ENCODE assay signal across 1 cellular context in genomic region chr18:6363216-6363615, GRCh38.
TF ChIP-seq lines count a peak whose summit lies in the region.

No MANE protein-coding gene starts in this region.

TF ChIP-seq in GM23338, 12 proteins besides CTCF, POLR2A, EP300 and RAD21 (continued from another document):
- TF ChIP-seq ZNF462 (CRISPR knock-in tag; IDR thresholded peaks at IDR 0.05) = no peak
- no peak for TF ChIP-seq ZNF331 (CRISPR knock-in tag; IDR thresholded peaks at IDR 0.05; ENCODE audit: low read depth)
- no peak for TF ChIP-seq JUNB (IDR thresholded peaks at IDR 0.05; ENCODE audit: unreplicated experiment)
- TF ChIP-seq EZH2phosphoT487 (IDR thresholded peaks at IDR 0.05; ENCODE audit: unreplicated experiment) = no peak
- TF ChIP-seq, protein P1, sequence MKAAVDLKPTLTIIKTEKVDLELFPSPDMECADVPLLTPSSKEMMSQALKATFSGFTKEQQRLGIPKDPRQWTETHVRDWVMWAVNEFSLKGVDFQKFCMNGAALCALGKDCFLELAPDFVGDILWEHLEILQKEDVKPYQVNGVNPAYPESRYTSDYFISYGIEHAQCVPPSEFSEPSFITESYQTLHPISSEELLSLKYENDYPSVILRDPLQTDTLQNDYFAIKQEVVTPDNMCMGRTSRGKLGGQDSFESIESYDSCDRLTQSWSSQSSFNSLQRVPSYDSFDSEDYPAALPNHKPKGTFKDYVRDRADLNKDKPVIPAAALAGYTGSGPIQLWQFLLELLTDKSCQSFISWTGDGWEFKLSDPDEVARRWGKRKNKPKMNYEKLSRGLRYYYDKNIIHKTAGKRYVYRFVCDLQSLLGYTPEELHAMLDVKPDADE (IDR thresholded peaks at IDR 0.05) = no peak
- TF ChIP-seq ZNF114 (CRISPR knock-in tag; IDR thresholded peaks at IDR 0.05) = no peak
- no peak for TF ChIP-seq NANOG (IDR thresholded peaks at IDR 0.05; ENCODE audit: borderline replicate concordance)
- TF ChIP-seq REST (IDR thresholded peaks at IDR 0.05; ENCODE audit: unreplicated experiment) = no peak
